ENCODE assay signal across 28 cellular contexts in the genomic region with DNA sequence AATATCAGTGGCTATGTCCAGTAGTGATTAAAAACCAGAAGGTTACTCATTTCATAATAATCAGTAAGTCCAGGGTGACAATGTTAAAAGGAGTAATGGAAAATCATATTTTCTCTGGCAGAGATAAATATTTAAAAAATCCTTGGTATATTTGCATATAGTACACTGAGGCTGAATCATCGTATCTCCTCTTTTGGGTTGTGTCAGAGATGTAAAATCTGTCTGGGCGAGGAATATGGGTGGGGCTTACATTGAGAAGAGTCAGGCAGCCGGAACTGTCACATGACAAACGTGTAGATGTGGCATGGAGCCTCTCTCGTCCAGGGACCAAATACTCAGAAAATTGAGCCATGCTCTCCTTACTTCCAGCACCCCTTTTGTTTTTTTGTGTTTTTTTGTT.
"Had no signal": no experiment of that assay in that cellular context is flagged by ENCODE, and none has a peak within 500 bp of the region (broad histone marks: within the 10 kb centered on the region; RNA-seq: fewer than 3 reads in every experiment).

No MANE protein-coding gene starts in this region.

- H3K4me3 Mint-ChIP-seq: dendritic cell treated with granulocyte-macrophage colony-stimulating factor and Interleukin-4, amounts not matched to agents 40 ng/mL and 50 ng/mL, for 4 days; naive thymus-derived CD4-positive, alpha-beta T cell; nephron; neural progenitor cell; stimulated activated naive CD8-positive, alpha-beta T cell treated with anti-CD3 and anti-CD28 coated beads, Interleukin-15, amount 100 ng/mL, for 72 hours had no signal

- H2AFZ ChIP-seq: hepatocyte, neural progenitor cell had no signal

- H3K9me3 ChIP-seq: colonic mucosa, left lung, prostate gland, right atrium auricular region, suprapubic skin, transverse colon, upper lobe of right lung, uterus had no signal

- H3K27me3 Mint-ChIP-seq: dendritic cell treated with granulocyte-macrophage colony-stimulating factor and Interleukin-4, amounts not matched to agents 40 ng/mL and 50 ng/mL, for 4 days; stimulated activated naive CD8-positive, alpha-beta T cell treated with anti-CD3 and anti-CD28 coated beads, Interleukin-15, amount 100 ng/mL, for 72 hours had no signal

- H3K36me3 Mint-ChIP-seq: naive thymus-derived CD4-positive, alpha-beta T cell had no signal

- H3K4me1 Mint-ChIP-seq: naive thymus-derived CD4-positive, alpha-beta T cell; nephron; stimulated activated naive CD8-positive, alpha-beta T cell treated with anti-CD3 and anti-CD28 coated beads, Interleukin-15, amount 100 ng/mL, for 72 hours had no signal

- H3K27me3 ChIP-seq: colonic mucosa, esophagus squamous epithelium, hepatocyte, left lung, neural progenitor cell, right atrium auricular region, suprapubic skin, transverse colon, upper lobe of right lung, uterus had no signal

- ATAC-seq: left cardiac atrium; left lung; naive thymus-derived CD4-positive, alpha-beta T cell; sciatic nerve; stimulated activated naive CD8-positive, alpha-beta T cell treated with anti-CD3 and anti-CD28 coated beads, Interleukin-15, amount 100 ng/mL, for 72 hours; upper lobe of right lung had no signal

- H3K36me3 ChIP-seq: colonic mucosa, esophagus squamous epithelium, left lung, neural progenitor cell, prostate gland, right atrium auricular region, suprapubic skin, transverse colon, upper lobe of right lung, uterus had no signal

- H3K27ac ChIP-seq: colonic mucosa, esophagus squamous epithelium, hepatocyte, left lung, neural progenitor cell, prostate gland, right atrium auricular region, suprapubic skin, transverse colon, upper lobe of right lung, uterus had no signal

- H3K4me2 ChIP-seq: hepatocyte, neural progenitor cell, smooth muscle cell had no signal

- H3K4me1 ChIP-seq: colonic mucosa, esophagus squamous epithelium, left lung, neural progenitor cell, prostate gland, right atrium auricular region, suprapubic skin, transverse colon, upper lobe of right lung, uterus had no signal

- H3K4me3 ChIP-seq: colonic mucosa, esophagus squamous epithelium, hepatocyte, left lung, neural progenitor cell, prostate gland, right atrium auricular region, smooth muscle cell, suprapubic skin, transverse colon, upper lobe of right lung, uterus had no signal

- H3K79me2 ChIP-seq: hepatocyte had no signal

- DNase-seq: colonic mucosa; effector CD8-positive, alpha-beta T cell; erythroblast; esophagus squamous epithelium; head of caudate nucleus; left cardiac atrium; left lung; mesenchymal stem cell; midbrain; naive thymus-derived CD4-positive, alpha-beta T cell; stimulated activated CD4-positive, alpha-beta T cell treated with anti-CD3 and anti-CD28 coated beads, Interleukin-12 subunit alpha, Interleukin-12 subunit beta, amount 100 ng/mL, for 4 hours; stimulated activated CD4-positive, alpha-beta T cell treated with anti-CD3 and anti-CD28 coated beads, Interleukin-1b, Interleukin-23, amount 100 ng/mL, for 48 hours; stimulated activated CD4-positive, alpha-beta T cell treated with anti-CD3 and anti-CD28 coated beads, Interleukin-4, amount 100 ng/mL, for 1 hour; stimulated activated CD8-positive, alpha-beta memory T cell treated with anti-CD3 and anti-CD28 coated beads, Interleukin-4, amount 100 ng/mL, for 48 hours; stimulated activated naive CD4-positive, alpha-beta T cell; stimulated activated naive CD8-positive, alpha-beta T cell treated with anti-CD3 and anti-CD28 coated beads, Interleukin-15, amount 100 ng/mL, for 72 hours; transverse colon; upper lobe of right lung; uterus had no signal

- H3K9me3 Mint-ChIP-seq: dendritic cell treated with granulocyte-macrophage colony-stimulating factor and Interleukin-4, amounts not matched to agents 40 ng/mL and 50 ng/mL, for 4 days; nephron; neural progenitor cell; stimulated activated naive CD8-positive, alpha-beta T cell treated with anti-CD3 and anti-CD28 coated beads, Interleukin-15, amount 100 ng/mL, for 72 hours had no signal

- H3K9ac ChIP-seq: neural progenitor cell had no signal

- H3K27ac Mint-ChIP-seq: dendritic cell treated with granulocyte-macrophage colony-stimulating factor and Interleukin-4, amounts not matched to agents 40 ng/mL and 50 ng/mL, for 4 days; naive thymus-derived CD4-positive, alpha-beta T cell; nephron; neural progenitor cell; stimulated activated naive CD8-positive, alpha-beta T cell treated with anti-CD3 and anti-CD28 coated beads, Interleukin-15, amount 100 ng/mL, for 72 hours had no signal
